37 cellular contexts compared by ENCODE assay signal in genomic region chr6:114081730-114082129, GRCh38.
"Had no signal": no experiment of that assay in that cellular context is flagged by ENCODE, and none has a peak within 500 bp of the region (broad histone marks: within the 10 kb centered on the region; RNA-seq: fewer than 3 reads in every experiment).

No MANE protein-coding gene starts in this region.

- H3K4me3 Mint-ChIP-seq: activated B cell treated with CpG ODN at 0.5 μM for 24 hours; activated CD4-positive, alpha-beta memory T cell treated with anti-CD3 and anti-CD28 coated beads for 36 hours; activated CD4-positive, alpha-beta T cell treated with anti-CD3 and anti-CD28 coated beads, Interleukin-2, amount 10 ng/mL, durations not matched to agents 24 days and 14 days; activated CD8-positive, alpha-beta T cell treated with anti-CD3 and anti-CD28 coated beads for 36 hours; activated naive CD4-positive, alpha-beta T cell treated with anti-CD3 and anti-CD28 coated beads, Interleukin-2, amount 10 ng/mL, durations not matched to agents 7 days and 5 days; activated naive CD4-positive, alpha-beta T cell treated with anti-CD3 and anti-CD28 coated beads, Interleukin-2, amount 50 U/mL, for 24 hours; activated naive CD8-positive, alpha-beta T cell; activated naive CD8-positive, alpha-beta T cell treated with anti-CD3 and anti-CD28 coated beads, Interleukin-2, amount 10 ng/mL, durations not matched to agents 7 days and 5 days; activated naive CD8-positive, alpha-beta T cell treated with anti-CD3 and anti-CD28 coated beads, Interleukin-2, amount 50 U/mL, for 24 hours; activated T-cell treated with anti-CD3 and anti-CD28 coated beads, Interleukin-2, amount 50 U/mL, for 4 hours; brain; central memory CD8-positive, alpha-beta T cell; T-helper 1 cell treated with Interleukin-12 subunit alpha and Interleukin-12 subunit beta and Interleukin-4 antibody, amounts not matched to agents 30 μg/mL and 1 μg/mL, for 36 hours; T-helper 2 cell treated with Interferon-gamma antibody and Interleukin-4, amounts not matched to agents 5 μg/mL and 100 μg/mL, for 36 hours had no signal

- ATAC-seq: activated CD8-positive, alpha-beta T cell treated with anti-CD3 and anti-CD28 coated beads for 36 hours; activated naive CD8-positive, alpha-beta T cell treated with anti-CD3 and anti-CD28 coated beads, Interleukin-2, amount 50 U/mL, for 24 hours; activated T-cell treated with anti-CD3 and anti-CD28 coated beads, Interleukin-2, amount 50 U/mL, for 4 hours had no signal

- H3K9me3 ChIP-seq: ascending aorta had no signal

- H3K4me1 Mint-ChIP-seq: activated B cell treated with CpG ODN at 0.5 μM for 24 hours; activated CD4-positive, alpha-beta T cell treated with anti-CD3 and anti-CD28 coated beads, Interleukin-2, amount 10 ng/mL, durations not matched to agents 24 days and 14 days; activated naive CD4-positive, alpha-beta T cell treated with anti-CD3 and anti-CD28 coated beads, Interleukin-2, amount 10 ng/mL, durations not matched to agents 7 days and 5 days; activated naive CD4-positive, alpha-beta T cell treated with anti-CD3 and anti-CD28 coated beads, Interleukin-2, amount 50 U/mL, for 24 hours; activated naive CD8-positive, alpha-beta T cell treated with anti-CD3 and anti-CD28 coated beads, Interleukin-2, amount 10 ng/mL, durations not matched to agents 7 days and 5 days; activated naive CD8-positive, alpha-beta T cell treated with anti-CD3 and anti-CD28 coated beads, Interleukin-2, amount 50 U/mL, for 24 hours; central memory CD8-positive, alpha-beta T cell had no signal

- H3K27ac Mint-ChIP-seq: activated B cell treated with CpG ODN at 0.5 μM for 24 hours; activated CD4-positive, alpha-beta memory T cell treated with anti-CD3 and anti-CD28 coated beads for 36 hours; activated CD4-positive, alpha-beta T cell treated with anti-CD3 and anti-CD28 coated beads, Interleukin-2, amount 10 ng/mL, durations not matched to agents 24 days and 14 days; activated CD8-positive, alpha-beta T cell treated with anti-CD3 and anti-CD28 coated beads for 36 hours; activated naive CD4-positive, alpha-beta T cell treated with anti-CD3 and anti-CD28 coated beads, Interleukin-2, amount 10 ng/mL, durations not matched to agents 7 days and 5 days; activated naive CD4-positive, alpha-beta T cell treated with anti-CD3 and anti-CD28 coated beads, Interleukin-2, amount 50 U/mL, for 24 hours; activated naive CD8-positive, alpha-beta T cell; activated naive CD8-positive, alpha-beta T cell treated with anti-CD3 and anti-CD28 coated beads, Interleukin-2, amount 10 ng/mL, durations not matched to agents 7 days and 5 days; activated naive CD8-positive, alpha-beta T cell treated with anti-CD3 and anti-CD28 coated beads, Interleukin-2, amount 50 U/mL, for 24 hours; activated T-helper 2 cell treated with anti-CD3 and anti-CD28 coated beads, Interferon-gamma antibody, Interleukin-2, Interleukin-4, amounts not matched to agents 10 μg/mL and 5 μg/mL and 100 μg/mL, durations not matched to agents 14 hours and 24 hours and 36 hours; brain; T-helper 1 cell treated with Interleukin-12 subunit alpha and Interleukin-12 subunit beta and Interleukin-4 antibody, amounts not matched to agents 30 μg/mL and 1 μg/mL, for 36 hours; T-helper 2 cell treated with Interferon-gamma antibody and Interleukin-4, amounts not matched to agents 5 μg/mL and 100 μg/mL, for 36 hours had no signal

- H3K27ac ChIP-seq: ascending aorta, cardiac muscle cell, VCaP had no signal

- FAIRE-seq: bronchial epithelial cell, TTC549 had no signal

- H3K36me3 Mint-ChIP-seq: activated CD4-positive, alpha-beta memory T cell treated with anti-CD3 and anti-CD28 coated beads for 36 hours; activated naive CD4-positive, alpha-beta T cell treated with anti-CD3 and anti-CD28 coated beads, Interleukin-2, amount 10 ng/mL, durations not matched to agents 7 days and 5 days; activated naive CD4-positive, alpha-beta T cell treated with anti-CD3 and anti-CD28 coated beads, Interleukin-2, amount 50 U/mL, for 24 hours; activated naive CD8-positive, alpha-beta T cell; activated naive CD8-positive, alpha-beta T cell treated with anti-CD3 and anti-CD28 coated beads, Interleukin-2, amount 10 ng/mL, durations not matched to agents 7 days and 5 days; brain had no signal

- H3K4me3 ChIP-seq: ascending aorta, cardiac muscle cell had no signal

- H3K27me3 ChIP-seq: ascending aorta, cardiac muscle cell had no signal

- H3K36me3 ChIP-seq: ascending aorta had no signal

- H3K4me1 ChIP-seq: ascending aorta had no signal

- H3K9me3 Mint-ChIP-seq: activated B cell treated with CpG ODN at 0.5 μM for 24 hours; activated CD4-positive, alpha-beta T cell treated with anti-CD3 and anti-CD28 coated beads, Interleukin-2, amount 10 ng/mL, durations not matched to agents 24 days and 14 days; activated CD8-positive, alpha-beta T cell treated with anti-CD3 and anti-CD28 coated beads for 36 hours; activated naive CD4-positive, alpha-beta T cell treated with anti-CD3 and anti-CD28 coated beads, Interleukin-2, amount 50 U/mL, for 24 hours; activated naive CD8-positive, alpha-beta T cell treated with anti-CD3 and anti-CD28 coated beads, Interleukin-2, amount 10 ng/mL, durations not matched to agents 7 days and 5 days; activated naive CD8-positive, alpha-beta T cell treated with anti-CD3 and anti-CD28 coated beads, Interleukin-2, amount 50 U/mL, for 24 hours; activated T-helper 2 cell treated with anti-CD3 and anti-CD28 coated beads, Interferon-gamma antibody, Interleukin-2, Interleukin-4, amounts not matched to agents 10 μg/mL and 5 μg/mL and 100 μg/mL, durations not matched to agents 14 hours and 24 hours and 36 hours; brain; central memory CD8-positive, alpha-beta T cell; T-helper 1 cell treated with Interleukin-12 subunit alpha and Interleukin-12 subunit beta and Interleukin-4 antibody, amounts not matched to agents 30 μg/mL and 1 μg/mL, for 36 hours; T-helper 2 cell treated with Interferon-gamma antibody and Interleukin-4, amounts not matched to agents 5 μg/mL and 100 μg/mL, for 36 hours had no signal

- DNase-seq: activated B cell treated with CpG ODN at 0.5 μM for 24 hours; activated CD4-positive, alpha-beta memory T cell treated with anti-CD3 and anti-CD28 coated beads for 36 hours; activated CD4-positive, alpha-beta T cell treated with anti-CD3 and anti-CD28 coated beads for 4 hours; activated CD4-positive, alpha-beta T cell treated with anti-CD3 and anti-CD28 coated beads, Interleukin-2, amount 10 ng/mL, durations not matched to agents 24 days and 14 days; activated CD4-positive, alpha-beta T cell treated with anti-CD3 and anti-CD28 coated beads, Interleukin-2, amount 50 U/mL, for 1 hour; activated CD4-positive, alpha-beta T cell treated with anti-CD3 and anti-CD28 coated beads, Interleukin-2, amount 50 U/mL, for 4 hours; activated CD4-positive, CD25-positive, alpha-beta regulatory T cell treated with anti-CD3 and anti-CD28 coated beads, Interleukin-2, amount 50 U/mL, for 72 hours; activated CD8-positive, alpha-beta memory T cell treated with anti-CD3 and anti-CD28 coated beads, Interleukin-2, amount 50 U/mL, for 4 hours; activated CD8-positive, alpha-beta T cell treated with anti-CD3 and anti-CD28 coated beads for 36 hours; activated effector memory CD4-positive, alpha-beta T cell treated with Interleukin-2 at 50 U/mL for 16 hours; activated gamma-delta T cell; activated naive CD4-positive, alpha-beta T cell treated with anti-CD3 and anti-CD28 coated beads, Interleukin-2, amount 10 ng/mL, durations not matched to agents 7 days and 5 days; activated naive CD4-positive, alpha-beta T cell treated with Interleukin-2 at 50 U/mL for 16 hours; activated naive CD8-positive, alpha-beta T cell treated with anti-CD3 and anti-CD28 coated beads, Interleukin-2, amount 10 ng/mL, durations not matched to agents 7 days and 5 days; activated naive CD8-positive, alpha-beta T cell treated with anti-CD3 and anti-CD28 coated beads, Interleukin-2, amount 50 U/mL, for 24 hours; activated T-cell treated with anti-CD3 and anti-CD28 coated beads for 4 hours; activated T-cell treated with anti-CD3 and anti-CD28 coated beads, Interleukin-2, amount 50 U/mL, for 1 hour; activated T-cell treated with anti-CD3 and anti-CD28 coated beads, Interleukin-2, amount 50 U/mL, for 4 hours; amygdala; anterior cingulate cortex; caudate nucleus; cerebellar nuclear complex; T-helper 1 cell; T-helper 2 cell; T-helper 9 cell had no signal

- H3K27me3 Mint-ChIP-seq: brain had no signal
